ENCODE assay signal across 23 cellular contexts in the genomic region with DNA sequence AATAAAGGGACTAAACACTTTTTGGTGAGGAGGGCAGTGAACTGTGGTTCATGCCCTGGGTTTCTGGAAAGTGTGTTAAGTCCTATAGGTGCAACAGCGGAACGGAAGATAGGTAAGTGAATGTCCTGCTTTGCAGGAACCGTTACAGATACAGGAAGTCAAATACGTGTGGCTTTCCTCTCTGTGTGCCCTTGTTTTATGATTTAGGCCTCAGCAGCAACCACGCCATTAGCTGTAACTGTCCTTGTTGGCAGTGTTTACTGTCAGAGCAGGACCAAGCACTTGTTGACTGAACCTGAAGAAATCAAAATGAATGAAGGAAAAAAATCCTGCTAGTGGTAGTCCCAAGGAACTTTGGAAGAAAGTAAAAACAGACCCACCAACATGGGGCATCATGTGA.
DNase-seq lines count a peak whose midpoint lies in the region; ATAC-seq and TF ChIP-seq lines count a peak whose summit lies in the region.
"Had no signal": no experiment of that assay in that cellular context is flagged by ENCODE, and none has a peak within 500 bp of the region (broad histone marks: within the 10 kb centered on the region; RNA-seq: fewer than 3 reads in every experiment).

No MANE protein-coding gene starts in this region.

- TF ChIP-seq CTCF in activated B cell treated with CpG ODN at 0.5 μM for 24 hours (IDR thresholded peaks at IDR 0.05) (no peak), testis (IDR thresholded peaks at IDR 0.05) (no peak)

- H3K4me1 Mint-ChIP-seq in activated CD4-positive, alpha-beta T cell treated with anti-CD3 and anti-CD28 coated beads, Interleukin-2, amount 10 ng/mL, durations not matched to agents 24 days and 14 days: peaks cover 22% of the 10 kb centered on the region
- H3K4me1 Mint-ChIP-seq in activated B cell treated with CpG ODN at 0.5 μM for 24 hours (peaks cover 17% of the 10 kb centered on the region), naive B cell (peaks cover 12 to 38% (median 19%) of the 10 kb centered on the region in 3 donors)

- TF ChIP-seq POLR2A in testis (IDR thresholded peaks at IDR 0.05): no peak

- peak overlapping the region; percentile 47 for H3K27ac Mint-ChIP-seq in activated CD4-positive, alpha-beta T cell treated with anti-CD3 and anti-CD28 coated beads, Interleukin-2, amount 10 ng/mL, durations not matched to agents 24 days and 14 days
- H3K27ac Mint-ChIP-seq in activated B cell treated with CpG ODN at 0.5 μM for 24 hours (peak overlapping the region; percentile 3), naive B cell (peak overlapping the region in 4 of 6 donors; percentile 48 to 77 (median 66))

- no peaks in the 10 kb centered on the region for H3K9me3 ChIP-seq in testis
- H3K9me3 ChIP-seq: SJSA1, thyroid gland had no signal

- H3K4me3 ChIP-seq in testis: no peak overlapping the region
- H3K4me3 ChIP-seq: cardiac muscle cell, GM23248, SJSA1, thyroid gland had no signal

- no peaks in the 10 kb centered on the region for H3K9me3 Mint-ChIP-seq in activated CD4-positive, alpha-beta T cell treated with anti-CD3 and anti-CD28 coated beads, Interleukin-2, amount 10 ng/mL, durations not matched to agents 24 days and 14 days
- H3K9me3 Mint-ChIP-seq in activated B cell treated with CpG ODN at 0.5 μM for 24 hours (no peaks in the 10 kb centered on the region), naive B cell (peaks cover 0 to 11% (median 2%) of the 10 kb centered on the region in 7 donors)

- intact Hi-C loops in activated CD4-positive, alpha-beta T cell treated with anti-CD3 and anti-CD28 coated beads, Interleukin-2, amount 10 ng/mL, durations not matched to agents 24 days and 14 days (cut with micrococcal nuclease): no loop called here
- intact Hi-C loops in activated B cell treated with CpG ODN at 0.5 μM for 24 hours (cut with micrococcal nuclease): no loop called here
- intact Hi-C loops in testis (cut with DNase I; ENCODE audit: low total_unique reads): no loop called here

- H3K36me3 Mint-ChIP-seq in activated CD4-positive, alpha-beta T cell treated with anti-CD3 and anti-CD28 coated beads, Interleukin-2, amount 10 ng/mL, durations not matched to agents 24 days and 14 days (ENCODE audit: low read depth): peaks cover 48% of the 10 kb centered on the region
- H3K36me3 Mint-ChIP-seq in activated B cell treated with CpG ODN at 0.5 μM for 24 hours (ENCODE audit: low read depth): peaks cover 83% of the 10 kb centered on the region
- H3K36me3 Mint-ChIP-seq in naive B cell: peaks cover 25 to 46% of the 10 kb centered on the region in 2 donors

- CTCF ChIA-PET in activated B cell treated with CpG ODN at 0.5 μM for 24 hours (lab: Charles Lee): no interaction called here

- H3K27me3 Mint-ChIP-seq in activated CD4-positive, alpha-beta T cell treated with anti-CD3 and anti-CD28 coated beads, Interleukin-2, amount 10 ng/mL, durations not matched to agents 24 days and 14 days: no peaks in the 10 kb centered on the region
- H3K27me3 Mint-ChIP-seq in activated B cell treated with CpG ODN at 0.5 μM for 24 hours (no peaks in the 10 kb centered on the region), naive B cell (no peaks in the 10 kb centered on the region)

- DNase-seq in activated CD4-positive, alpha-beta T cell treated with anti-CD3 and anti-CD28 coated beads, Interleukin-2, amount 10 ng/mL, durations not matched to agents 24 days and 14 days: no peak
- no peak for DNase-seq in activated CD4-positive, alpha-beta T cell treated with anti-CD3 and anti-CD28 coated beads, Interleukin-2, amount 50 U/mL, for 4 hours
- peak; percentile 49 for DNase-seq in GDM1 (lab: John Stamatoyannopoulos, UW)
- no peak for DNase-seq in activated B cell treated with CpG ODN at 0.5 μM for 24 hours
- no peak for DNase-seq in naive B cell
- no peak for DNase-seq in C1 segment of cervical spinal cord (lab: John Stamatoyannopoulos, UW)
- DNase-seq in testis: no peak
- DNase-seq in dermis blood vessel endothelial cell: no peak
- DNase-seq: 8988T; activated effector memory CD4-positive, alpha-beta T cell treated with Interleukin-2 at 50 U/mL for 16 hours; anterior cingulate cortex; cortex of kidney; EL; GM23248; NCI-H1092 treated with DMSO at 0.1 percent for 48 hours; NCI-H510A treated with DMSO at 0.1 percent for 48 hours; stimulated activated CD4-positive, alpha-beta T cell treated with anti-CD3 and anti-CD28 coated beads, Interleukin-2, amount 100 ng/mL, for 48 hours; stimulated activated naive CD4-positive, alpha-beta T cell; thyroid gland had no signal

- no peaks in the 10 kb centered on the region for H3K4me1 ChIP-seq in testis
- H3K4me1 ChIP-seq: SJSA1, thyroid gland had no signal

- POLR2A ChIA-PET in activated B cell treated with CpG ODN at 0.5 μM for 24 hours (lab: Charles Lee): no interaction called here

- ATAC-seq in activated B cell treated with CpG ODN at 0.5 μM for 24 hours (ENCODE audit: low read depth) (no peak), naive B cell (ENCODE audit: low read depth in 2 of 2) (no peak)
- ATAC-seq: Panc1 had no signal

- no peaks in the 10 kb centered on the region for H3K27me3 ChIP-seq in testis
- H3K27me3 ChIP-seq: cardiac muscle cell, SJSA1, thyroid gland had no signal

- no peak overlapping the region for H3K4me3 Mint-ChIP-seq in activated CD4-positive, alpha-beta T cell treated with anti-CD3 and anti-CD28 coated beads, Interleukin-2, amount 10 ng/mL, durations not matched to agents 24 days and 14 days
- H3K4me3 Mint-ChIP-seq in activated B cell treated with CpG ODN at 0.5 μM for 24 hours (no peak overlapping the region), naive B cell (peak overlapping the region in 2 of 8 donors; percentile 16 to 29)

- H3K27ac ChIP-seq in testis: no peak overlapping the region
- H3K27ac ChIP-seq: cardiac muscle cell, GM23248, SJSA1, thyroid gland, VCaP had no signal

- H3K36me3 ChIP-seq in testis (ENCODE audit: low read depth, missing control alignments): no peaks in the 10 kb centered on the region
- H3K36me3 ChIP-seq: cardiac muscle cell had no signal

- WGBS in testis, 2 donors: 85 to 91% methylated on average over 5 of the region's 5 CpGs

Comparison
In these comparisons a context has a peak if more than half of its experiments do, and no peak if none do; other contexts are left out.
1. H3K27ac Mint-ChIP-seq: peak in every context shown above with its lines; median percentile 66 in naive B cell; 47 in activated CD4-positive, alpha-beta T cell treated with anti-CD3 and anti-CD28 coated beads, Interleukin-2, amount 10 ng/mL, durations not matched to agents 24 days and 14 days; 3 in activated B cell treated with CpG ODN at 0.5 μM for 24 hours.